ENCODE assay signal across 2 cellular contexts in the genomic region with DNA sequence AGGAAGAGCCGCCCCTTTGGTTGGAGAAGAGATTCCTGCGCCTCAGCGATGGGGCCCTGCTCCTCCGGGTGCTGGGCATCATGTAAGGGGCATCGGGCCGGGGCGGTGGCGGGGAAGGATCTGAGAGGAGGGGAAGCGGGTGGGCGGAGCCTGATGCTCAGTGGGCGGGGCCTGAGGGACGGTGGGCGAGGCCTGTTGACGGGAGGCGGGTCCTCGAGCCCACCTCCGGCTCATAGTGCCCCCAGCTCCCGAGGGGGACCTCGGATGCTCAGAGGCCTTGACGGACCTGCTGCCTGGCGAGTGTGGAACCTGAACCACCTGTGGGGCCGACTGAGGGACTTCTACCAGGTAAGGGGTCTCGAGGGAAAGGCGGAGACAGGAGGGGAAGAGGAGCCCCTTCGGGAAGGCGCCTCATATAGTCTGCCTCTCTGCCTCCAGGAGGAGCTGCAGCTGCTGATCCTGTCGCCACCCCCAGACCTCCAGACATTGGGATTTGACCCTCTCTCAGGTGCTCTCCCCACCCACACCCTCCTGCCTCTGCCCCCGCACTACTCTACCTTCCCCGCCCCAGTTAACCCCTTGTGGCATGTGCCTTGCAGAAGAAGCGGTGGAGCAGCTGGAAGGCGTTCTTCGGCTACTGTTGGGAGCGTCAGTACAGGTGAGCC.
TF ChIP-seq lines count a peak whose summit lies in the region.

No MANE protein-coding gene starts in this region.

TF ChIP-seq in HCT116, 20 proteins besides CTCF, POLR2A, EP300 and RAD21:
- TF ChIP-seq TCF7L2 (IDR thresholded peaks at IDR 0.05; ENCODE audit: borderline replicate concordance, extremely low read depth, insufficient read depth, insufficient read length) (no peak), ZNF274 (IDR thresholded peaks at IDR 0.05; ENCODE audit: low read depth, low read length) (no peak), CBX3 (IDR thresholded peaks at IDR 0.05; ENCODE audit: low read depth) (no peak), EZH2 (IDR thresholded peaks at IDR 0.05) (no peak), POLR2AphosphoS5 (IDR thresholded peaks at IDR 0.05; ENCODE audit: low read depth, low read length) (no peak)
TF ChIP-seq in HCT116: peak in this region for 0.

TF ChIP-seq in K562, 482 proteins besides CTCF, POLR2A, EP300 and RAD21 (continues in another document):
- TF ChIP-seq, protein P1, sequence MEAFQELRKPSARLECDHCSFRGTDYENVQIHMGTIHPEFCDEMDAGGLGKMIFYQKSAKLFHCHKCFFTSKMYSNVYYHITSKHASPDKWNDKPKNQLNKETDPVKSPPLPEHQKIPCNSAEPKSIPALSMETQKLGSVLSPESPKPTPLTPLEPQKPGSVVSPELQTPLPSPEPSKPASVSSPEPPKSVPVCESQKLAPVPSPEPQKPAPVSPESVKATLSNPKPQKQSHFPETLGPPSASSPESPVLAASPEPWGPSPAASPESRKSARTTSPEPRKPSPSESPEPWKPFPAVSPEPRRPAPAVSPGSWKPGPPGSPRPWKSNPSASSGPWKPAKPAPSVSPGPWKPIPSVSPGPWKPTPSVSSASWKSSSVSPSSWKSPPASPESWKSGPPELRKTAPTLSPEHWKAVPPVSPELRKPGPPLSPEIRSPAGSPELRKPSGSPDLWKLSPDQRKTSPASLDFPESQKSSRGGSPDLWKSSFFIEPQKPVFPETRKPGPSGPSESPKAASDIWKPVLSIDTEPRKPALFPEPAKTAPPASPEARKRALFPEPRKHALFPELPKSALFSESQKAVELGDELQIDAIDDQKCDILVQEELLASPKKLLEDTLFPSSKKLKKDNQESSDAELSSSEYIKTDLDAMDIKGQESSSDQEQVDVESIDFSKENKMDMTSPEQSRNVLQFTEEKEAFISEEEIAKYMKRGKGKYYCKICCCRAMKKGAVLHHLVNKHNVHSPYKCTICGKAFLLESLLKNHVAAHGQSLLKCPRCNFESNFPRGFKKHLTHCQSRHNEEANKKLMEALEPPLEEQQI (IDR thresholded peaks at IDR 0.05) = no peak
- TF ChIP-seq PHF20 (IDR thresholded peaks at IDR 0.05; ENCODE audit: partially characterized antibody) (no peak), STAG1 (CRISPR knock-in tag; IDR thresholded peaks at IDR 0.05; ENCODE audit: borderline replicate concordance) (no peak), CTBP1 (IDR thresholded peaks at IDR 0.05; ENCODE audit: borderline replicate concordance) (0 out of 2 replicates have a peak, but pooled peaks have one; percentile 15), YBX1 (IDR thresholded peaks at IDR 0.05) (no peak), CBX8 (IDR thresholded peaks at IDR 0.05; ENCODE audit: borderline replicate concordance, extremely low read depth, low read depth, low read length, poor library complexity, severe bottlenecking) (no peak), NRF1 (conservative IDR thresholded peaks at IDR 0.05 in 1 of 2, IDR thresholded peaks at IDR 0.05 in 1 of 2) (0 out of 4 replicates have a peak, but pooled peaks of 1 of the 2 experiments have one; percentile 26), ATF1 (CRISPR knock-in tag; IDR thresholded peaks at IDR 0.05) (no peak), ATF1 (tag; IDR thresholded peaks at IDR 0.05) (no peak), CHD4 (IDR thresholded peaks at IDR 0.05; ENCODE audit: insufficient read depth, insufficient replicate concordance, low read depth, low read length, poor library complexity, severe bottlenecking) (no peak), CXXC5 (CRISPR knock-in tag; IDR thresholded peaks at IDR 0.05) (no peak), RBM34 (IDR thresholded peaks at IDR 0.05; ENCODE audit: borderline replicate concordance, insufficient read depth, low read length) (no peak), ZBED1 (IDR thresholded peaks at IDR 0.05) (no peak), HDAC6 (IDR thresholded peaks at IDR 0.05; ENCODE audit: low read depth, low read length) (no peak), ZNF316 (IDR thresholded peaks at IDR 0.05) (no peak), ZNF707 (CRISPR knock-in tag; conservative IDR thresholded peaks at IDR 0.05) (no peak), ZC3H8 (IDR thresholded peaks at IDR 0.05) (no peak), ARID1B (IDR thresholded peaks at IDR 0.05) (no peak), ELF4 (CRISPR knock-in tag; IDR thresholded peaks at IDR 0.05) (no peak), HNRNPK (IDR thresholded peaks at IDR 0.05; ENCODE audit: low read depth, low read length, poor library complexity, severe bottlenecking) (no peak), JUND (IDR thresholded peaks at IDR 0.05; ENCODE audit: borderline replicate concordance, low read depth, low read length) (no peak), JUND (tag; IDR thresholded peaks at IDR 0.05; ENCODE audit: borderline replicate concordance, low read depth, low read length) (no peak), DPF2 (IDR thresholded peaks at IDR 0.05) (no peak), PCBP1 (IDR thresholded peaks at IDR 0.05; ENCODE audit: low read depth, low read length, poor library complexity, severe bottlenecking) (no peak), PHF21A (IDR thresholded peaks at IDR 0.05; ENCODE audit: borderline replicate concordance, low read depth) (no peak), ZNF79 (CRISPR knock-in tag; IDR thresholded peaks at IDR 0.05; ENCODE audit: low read depth) (no peak), SREBF2 (CRISPR knock-in tag; IDR thresholded peaks at IDR 0.05) (no peak), DIDO1 (tag; IDR thresholded peaks at IDR 0.05; ENCODE audit: low read depth) (no peak), NR2F6 (CRISPR knock-in tag; IDR thresholded peaks at IDR 0.05) (no peak), MAZ (CRISPR knock-in tag; conservative IDR thresholded peaks at IDR 0.05 in 1 of 2, IDR thresholded peaks at IDR 0.05 in 1 of 2) (no peak; a peak in 1 of 4 replicates), ZNF75A (CRISPR knock-in tag; IDR thresholded peaks at IDR 0.05) (no peak), POLR2G (IDR thresholded peaks at IDR 0.05; ENCODE audit: low read depth, low read length) (no peak), NR2C1 (IDR thresholded peaks at IDR 0.05) (no peak), NR2C1 (tag; IDR thresholded peaks at IDR 0.05) (no peak), ZNF311 (CRISPR knock-in tag; IDR thresholded peaks at IDR 0.05) (no peak), CBX3 (IDR thresholded peaks at IDR 0.05; ENCODE audit: borderline replicate concordance in 1 of 2, low read length in 2 of 2) (0 out of 3 replicates have a peak, but pooled peaks of 1 of the 2 experiments have one; percentile 67), ZFPM2 (CRISPR knock-in tag; IDR thresholded peaks at IDR 0.05) (no peak), SMAD1 (IDR thresholded peaks at IDR 0.05; ENCODE audit: low read depth, low read length, partially characterized antibody) (no peak), ZNF436 (CRISPR knock-in tag; IDR thresholded peaks at IDR 0.05) (no peak), POLR2H (tag; IDR thresholded peaks at IDR 0.05; ENCODE audit: low read depth) (no peak), NUFIP1 (IDR thresholded peaks at IDR 0.05; ENCODE audit: partially characterized antibody) (no peak), ZNF696 (CRISPR knock-in tag; conservative IDR thresholded peaks at IDR 0.05) (no peak), HMGN3 (IDR thresholded peaks at IDR 0.05; ENCODE audit: borderline replicate concordance, extremely low read depth, insufficient read length, low read depth, low read length) (peak; percentile 65)
- TF ChIP-seq, protein P2, sequence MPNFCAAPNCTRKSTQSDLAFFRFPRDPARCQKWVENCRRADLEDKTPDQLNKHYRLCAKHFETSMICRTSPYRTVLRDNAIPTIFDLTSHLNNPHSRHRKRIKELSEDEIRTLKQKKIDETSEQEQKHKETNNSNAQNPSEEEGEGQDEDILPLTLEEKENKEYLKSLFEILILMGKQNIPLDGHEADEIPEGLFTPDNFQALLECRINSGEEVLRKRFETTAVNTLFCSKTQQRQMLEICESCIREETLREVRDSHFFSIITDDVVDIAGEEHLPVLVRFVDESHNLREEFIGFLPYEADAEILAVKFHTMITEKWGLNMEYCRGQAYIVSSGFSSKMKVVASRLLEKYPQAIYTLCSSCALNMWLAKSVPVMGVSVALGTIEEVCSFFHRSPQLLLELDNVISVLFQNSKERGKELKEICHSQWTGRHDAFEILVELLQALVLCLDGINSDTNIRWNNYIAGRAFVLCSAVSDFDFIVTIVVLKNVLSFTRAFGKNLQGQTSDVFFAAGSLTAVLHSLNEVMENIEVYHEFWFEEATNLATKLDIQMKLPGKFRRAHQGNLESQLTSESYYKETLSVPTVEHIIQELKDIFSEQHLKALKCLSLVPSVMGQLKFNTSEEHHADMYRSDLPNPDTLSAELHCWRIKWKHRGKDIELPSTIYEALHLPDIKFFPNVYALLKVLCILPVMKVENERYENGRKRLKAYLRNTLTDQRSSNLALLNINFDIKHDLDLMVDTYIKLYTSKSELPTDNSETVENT (CRISPR knock-in tag; IDR thresholded peaks at IDR 0.05) = no peak
- TF ChIP-seq, protein P3, sequence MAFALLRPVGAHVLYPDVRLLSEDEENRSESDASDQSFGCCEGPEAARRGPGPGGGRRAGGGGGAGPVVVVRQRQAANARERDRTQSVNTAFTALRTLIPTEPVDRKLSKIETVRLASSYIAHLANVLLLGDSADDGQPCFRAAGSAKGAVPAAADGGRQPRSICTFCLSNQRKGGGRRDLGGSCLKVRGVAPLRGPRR (CRISPR knock-in tag; IDR thresholded peaks at IDR 0.05) = no peak
- TF ChIP-seq, protein P4, sequence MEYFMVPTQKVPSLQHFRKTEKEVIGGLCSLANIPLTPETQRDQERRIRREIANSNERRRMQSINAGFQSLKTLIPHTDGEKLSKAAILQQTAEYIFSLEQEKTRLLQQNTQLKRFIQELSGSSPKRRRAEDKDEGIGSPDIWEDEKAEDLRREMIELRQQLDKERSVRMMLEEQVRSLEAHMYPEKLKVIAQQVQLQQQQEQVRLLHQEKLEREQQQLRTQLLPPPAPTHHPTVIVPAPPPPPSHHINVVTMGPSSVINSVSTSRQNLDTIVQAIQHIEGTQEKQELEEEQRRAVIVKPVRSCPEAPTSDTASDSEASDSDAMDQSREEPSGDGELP (CRISPR knock-in tag; IDR thresholded peaks at IDR 0.05; ENCODE audit: borderline replicate concordance) = peak; percentile 66
- TF ChIP-seq, protein P5, sequence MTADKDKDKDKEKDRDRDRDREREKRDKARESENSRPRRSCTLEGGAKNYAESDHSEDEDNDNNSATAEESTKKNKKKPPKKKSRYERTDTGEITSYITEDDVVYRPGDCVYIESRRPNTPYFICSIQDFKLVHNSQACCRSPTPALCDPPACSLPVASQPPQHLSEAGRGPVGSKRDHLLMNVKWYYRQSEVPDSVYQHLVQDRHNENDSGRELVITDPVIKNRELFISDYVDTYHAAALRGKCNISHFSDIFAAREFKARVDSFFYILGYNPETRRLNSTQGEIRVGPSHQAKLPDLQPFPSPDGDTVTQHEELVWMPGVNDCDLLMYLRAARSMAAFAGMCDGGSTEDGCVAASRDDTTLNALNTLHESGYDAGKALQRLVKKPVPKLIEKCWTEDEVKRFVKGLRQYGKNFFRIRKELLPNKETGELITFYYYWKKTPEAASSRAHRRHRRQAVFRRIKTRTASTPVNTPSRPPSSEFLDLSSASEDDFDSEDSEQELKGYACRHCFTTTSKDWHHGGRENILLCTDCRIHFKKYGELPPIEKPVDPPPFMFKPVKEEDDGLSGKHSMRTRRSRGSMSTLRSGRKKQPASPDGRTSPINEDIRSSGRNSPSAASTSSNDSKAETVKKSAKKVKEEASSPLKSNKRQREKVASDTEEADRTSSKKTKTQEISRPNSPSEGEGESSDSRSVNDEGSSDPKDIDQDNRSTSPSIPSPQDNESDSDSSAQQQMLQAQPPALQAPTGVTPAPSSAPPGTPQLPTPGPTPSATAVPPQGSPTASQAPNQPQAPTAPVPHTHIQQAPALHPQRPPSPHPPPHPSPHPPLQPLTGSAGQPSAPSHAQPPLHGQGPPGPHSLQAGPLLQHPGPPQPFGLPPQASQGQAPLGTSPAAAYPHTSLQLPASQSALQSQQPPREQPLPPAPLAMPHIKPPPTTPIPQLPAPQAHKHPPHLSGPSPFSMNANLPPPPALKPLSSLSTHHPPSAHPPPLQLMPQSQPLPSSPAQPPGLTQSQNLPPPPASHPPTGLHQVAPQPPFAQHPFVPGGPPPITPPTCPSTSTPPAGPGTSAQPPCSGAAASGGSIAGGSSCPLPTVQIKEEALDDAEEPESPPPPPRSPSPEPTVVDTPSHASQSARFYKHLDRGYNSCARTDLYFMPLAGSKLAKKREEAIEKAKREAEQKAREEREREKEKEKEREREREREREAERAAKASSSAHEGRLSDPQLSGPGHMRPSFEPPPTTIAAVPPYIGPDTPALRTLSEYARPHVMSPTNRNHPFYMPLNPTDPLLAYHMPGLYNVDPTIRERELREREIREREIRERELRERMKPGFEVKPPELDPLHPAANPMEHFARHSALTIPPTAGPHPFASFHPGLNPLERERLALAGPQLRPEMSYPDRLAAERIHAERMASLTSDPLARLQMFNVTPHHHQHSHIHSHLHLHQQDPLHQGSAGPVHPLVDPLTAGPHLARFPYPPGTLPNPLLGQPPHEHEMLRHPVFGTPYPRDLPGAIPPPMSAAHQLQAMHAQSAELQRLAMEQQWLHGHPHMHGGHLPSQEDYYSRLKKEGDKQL (CRISPR knock-in tag; IDR thresholded peaks at IDR 0.05; ENCODE audit: borderline replicate concordance) = no peak
- TF ChIP-seq, protein P6, sequence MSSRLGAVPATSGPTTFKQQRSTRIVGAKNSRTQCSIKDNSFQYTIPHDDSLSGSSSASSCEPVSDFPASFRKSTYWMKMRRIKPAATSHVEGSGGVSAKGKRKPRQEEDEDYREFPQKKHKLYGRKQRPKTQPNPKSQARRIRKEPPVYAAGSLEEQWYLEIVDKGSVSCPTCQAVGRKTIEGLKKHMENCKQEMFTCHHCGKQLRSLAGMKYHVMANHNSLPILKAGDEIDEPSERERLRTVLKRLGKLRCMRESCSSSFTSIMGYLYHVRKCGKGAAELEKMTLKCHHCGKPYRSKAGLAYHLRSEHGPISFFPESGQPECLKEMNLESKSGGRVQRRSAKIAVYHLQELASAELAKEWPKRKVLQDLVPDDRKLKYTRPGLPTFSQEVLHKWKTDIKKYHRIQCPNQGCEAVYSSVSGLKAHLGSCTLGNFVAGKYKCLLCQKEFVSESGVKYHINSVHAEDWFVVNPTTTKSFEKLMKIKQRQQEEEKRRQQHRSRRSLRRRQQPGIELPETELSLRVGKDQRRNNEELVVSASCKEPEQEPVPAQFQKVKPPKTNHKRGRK (tag; IDR thresholded peaks at IDR 0.05) = no peak
- TF ChIP-seq, protein P7, sequence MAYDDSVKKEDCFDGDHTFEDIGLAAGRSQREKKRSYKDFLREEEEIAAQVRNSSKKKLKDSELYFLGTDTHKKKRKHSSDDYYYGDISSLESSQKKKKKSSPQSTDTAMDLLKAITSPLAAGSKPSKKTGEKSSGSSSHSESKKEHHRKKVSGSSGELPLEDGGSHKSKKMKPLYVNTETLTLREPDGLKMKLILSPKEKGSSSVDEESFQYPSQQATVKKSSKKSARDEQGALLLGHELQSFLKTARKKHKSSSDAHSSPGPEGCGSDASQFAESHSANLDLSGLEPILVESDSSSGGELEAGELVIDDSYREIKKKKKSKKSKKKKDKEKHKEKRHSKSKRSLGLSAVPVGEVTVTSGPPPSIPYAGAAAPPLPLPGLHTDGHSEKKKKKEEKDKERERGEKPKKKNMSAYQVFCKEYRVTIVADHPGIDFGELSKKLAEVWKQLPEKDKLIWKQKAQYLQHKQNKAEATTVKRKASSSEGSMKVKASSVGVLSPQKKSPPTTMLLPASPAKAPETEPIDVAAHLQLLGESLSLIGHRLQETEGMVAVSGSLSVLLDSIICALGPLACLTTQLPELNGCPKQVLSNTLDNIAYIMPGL (CRISPR knock-in tag; IDR thresholded peaks at IDR 0.05) = no peak
